Comparison of ENCODE assay signal across 10 cellular contexts in genomic region chrX:24117288-24117687, GRCh38. TPM values are rescaled to one million over a fixed set of nuclear protein-coding genes. Genes with fewer than 3 reads are reported as not detected.
DNase-seq lines count a peak whose midpoint lies in the region; ATAC-seq, FAIRE-seq and TF ChIP-seq lines count a peak whose summit lies in the region.
"Had no signal": no experiment of that assay in that cellular context is flagged by ENCODE, and none has a peak within 500 bp of the region (broad histone marks: within the 10 kb centered on the region; RNA-seq: fewer than 3 reads in every experiment).

No MANE protein-coding gene starts in this region.

- dilution Hi-C loops in keratinocyte (cut with MboI; ENCODE audit: extremely low pct_ligation_motif_present, low sequenced_read_pairs): no loop called here

- H3K27me3 ChIP-seq in brain microvascular endothelial cell (replicated peaks) (no peaks in the 10 kb centered on the region), keratinocyte (ENCODE audit: control insufficient read depth, extremely low read depth, insufficient read depth, low read length) (no peaks in the 10 kb centered on the region)
- no peaks in the 10 kb centered on the region for H3K27me3 ChIP-seq in CD4-positive, alpha-beta T cell (ENCODE audit: control insufficient read depth, insufficient read depth, low read length)

- H3K4me3 Mint-ChIP-seq in T-cell: no peak overlapping the region
- H3K4me3 Mint-ChIP-seq in activated T-cell treated with anti-CD3 and anti-CD28 coated beads, Interleukin-2, amount 50 U/mL, for 24 hours: no peak overlapping the region
- H3K4me3 Mint-ChIP-seq in CD4-positive, alpha-beta T cell: no peak overlapping the region

- no peaks in the 10 kb centered on the region for H3K9me3 Mint-ChIP-seq in T-cell
- H3K9me3 Mint-ChIP-seq in activated T-cell treated with anti-CD3 and anti-CD28 coated beads, Interleukin-2, amount 50 U/mL, for 24 hours: no peaks in the 10 kb centered on the region
- H3K9me3 Mint-ChIP-seq in CD4-positive, alpha-beta T cell: no peaks in the 10 kb centered on the region

- H3K79me2 ChIP-seq in keratinocyte (ENCODE audit: control insufficient read depth, insufficient read depth, low read length): no peaks in the 10 kb centered on the region

- H4K20me1 ChIP-seq in keratinocyte (ENCODE audit: control insufficient read depth, extremely low read depth, insufficient read depth, low read length): no peaks in the 10 kb centered on the region

- H3K9me3 ChIP-seq in keratinocyte (ENCODE audit: control insufficient read depth, low read depth, low read length): no peaks in the 10 kb centered on the region
- no peaks in the 10 kb centered on the region for H3K9me3 ChIP-seq in CD4-positive, alpha-beta T cell (ENCODE audit: control insufficient read depth, low read length)

- H3K27ac ChIP-seq in brain microvascular endothelial cell (no peak overlapping the region), keratinocyte (ENCODE audit: control insufficient read depth, insufficient read depth, low read length) (no peak overlapping the region), substantia nigra (ENCODE audit: low read depth, low read length, poor library complexity, severe bottlenecking) (no peak overlapping the region)
- no peak overlapping the region for H3K27ac ChIP-seq in CD4-positive, alpha-beta T cell (ENCODE audit: low read depth, low read length)

- peak overlapping the region; percentile 75 for H2AFZ ChIP-seq in keratinocyte (ENCODE audit: control insufficient read depth, low read length)

- H3K4me3 ChIP-seq in brain microvascular endothelial cell (ENCODE audit: low read depth, low read length) (no peak overlapping the region), keratinocyte (ENCODE audit: control insufficient read depth in 2 of 3, extremely low read depth in 1 of 3, insufficient read depth in 2 of 3, low read depth in 1 of 3, low read length in 3 of 3) (no peak overlapping the region)

- H3K4me1 Mint-ChIP-seq in T-cell: no peaks in the 10 kb centered on the region
- no peaks in the 10 kb centered on the region for H3K4me1 Mint-ChIP-seq in activated T-cell treated with anti-CD3 and anti-CD28 coated beads, Interleukin-2, amount 50 U/mL, for 24 hours (ENCODE audit: low read depth)
- H3K4me1 Mint-ChIP-seq in CD4-positive, alpha-beta T cell (ENCODE audit: low read depth): no peaks in the 10 kb centered on the region

- H3K27me3 Mint-ChIP-seq in T-cell: no peaks in the 10 kb centered on the region
- H3K27me3 Mint-ChIP-seq in activated T-cell treated with anti-CD3 and anti-CD28 coated beads, Interleukin-2, amount 50 U/mL, for 24 hours: no peaks in the 10 kb centered on the region
- no peaks in the 10 kb centered on the region for H3K27me3 Mint-ChIP-seq in CD4-positive, alpha-beta T cell

- FAIRE-seq in keratinocyte (lab: Jason Lieb, UNC): peak; percentile 44

- POLR2A ChIA-PET in T-cell (lab: Charles Lee): interaction anchor here in 1 of 2 donors (0.6 kb wide), 1 partner anchor 15 kb away, joined by 6 read pairs; no protein-coding TSS in a partner anchor
- POLR2A ChIA-PET in CD4-positive, alpha-beta T cell (lab: Charles Lee): no interaction called here

- no peaks in the 10 kb centered on the region for H3K36me3 Mint-ChIP-seq in T-cell
- no peaks in the 10 kb centered on the region for H3K36me3 Mint-ChIP-seq in activated T-cell treated with anti-CD3 and anti-CD28 coated beads, Interleukin-2, amount 50 U/mL, for 24 hours (ENCODE audit: low read depth)
- no peaks in the 10 kb centered on the region for H3K36me3 Mint-ChIP-seq in CD4-positive, alpha-beta T cell (ENCODE audit: low read depth)

- ATAC-seq in T-cell (replicated peaks in 1 of 4): no peak
- no peak for ATAC-seq in CD4-positive, alpha-beta T cell (ENCODE audit: poor library complexity)

- in situ Hi-C loops in brain microvascular endothelial cell (cut with HindIII; ENCODE audit: low pct_ligation_motif_present, low sequenced_read_pairs): no loop called here

- H3K9me1 ChIP-seq in keratinocyte (ENCODE audit: control insufficient read depth, extremely low read depth, insufficient read depth, low read length): no peaks in the 10 kb centered on the region

- TF ChIP-seq CTCF in brain microvascular endothelial cell (IDR thresholded peaks at IDR 0.05; ENCODE audit: low read depth, low read length, missing control alignments): no peak
- TF ChIP-seq CTCF in keratinocyte (optimal IDR thresholded peaks at IDR 0.05 in 1 of 3, IDR thresholded peaks at IDR 0.05 in 1 of 3, conservative IDR thresholded peaks at IDR 0.05 in 1 of 3; ENCODE audit: extremely low read depth in 1 of 3, insufficient read depth in 2 of 3, low read length in 3 of 3): no peak
- TF ChIP-seq CTCF in CD4-positive, alpha-beta T cell (IDR thresholded peaks at IDR 0.05): no peak

- CTCF ChIA-PET in T-cell (lab: Charles Lee): no interaction called here
- CTCF ChIA-PET in CD4-positive, alpha-beta T cell (lab: Charles Lee): no interaction called here

- H3K36me3 ChIP-seq in brain microvascular endothelial cell (replicated peaks): no peaks in the 10 kb centered on the region
- no peaks in the 10 kb centered on the region for H3K36me3 ChIP-seq in keratinocyte (ENCODE audit: control insufficient read depth in 2 of 2, extremely low read depth in 1 of 2, insufficient read depth in 2 of 2, low read length in 2 of 2)

- DNase-seq in LHCN-M2 (ENCODE audit: low read depth) (peak; percentile 55), brain microvascular endothelial cell (peak; percentile 43), keratinocyte (ENCODE audit: low read depth, low spot score) (no peak), substantia nigra (lab: John Stamatoyannopoulos, UW) (peak in 28 of 49 donors; percentile 0 to 52 (median 6)), T-cell (no peak), NCI-H146 treated with DMSO at 0.1 percent for 48 hours (lab: John Stamatoyannopoulos, UW; ENCODE audit: unreplicated experiment) (no peak)
- no peak for DNase-seq in activated T-cell treated with anti-CD3 and anti-CD28 coated beads, Interleukin-2, amount 50 U/mL, for 24 hours
- no peak for DNase-seq in CD4-positive, alpha-beta T cell
- DNase-seq: activated naive CD4-positive, alpha-beta T cell treated with anti-CD3 and anti-CD28 coated beads, Interleukin-2, amount 50 U/mL, for 16 hours; NCI-H1436 treated with DMSO at 0.1 percent for 48 hours had no signal

- H3K4me1 ChIP-seq in keratinocyte (ENCODE audit: control insufficient read depth, extremely low read depth, insufficient read depth, low read length): no peaks in the 10 kb centered on the region

- intact Hi-C loops in CD4-positive, alpha-beta T cell (cut with DNase I, micrococcal nuclease): no loop called here

- H3K4me2 ChIP-seq in keratinocyte (ENCODE audit: control insufficient read depth, extremely low read depth, insufficient read depth, low read depth, low read length): peak overlapping the region; percentile 18

- H3K9ac ChIP-seq in keratinocyte (ENCODE audit: control insufficient read depth, extremely low read depth, insufficient read depth, low read length): no peak overlapping the region

- H3K27ac Mint-ChIP-seq in T-cell: no peak overlapping the region
- H3K27ac Mint-ChIP-seq in activated T-cell treated with anti-CD3 and anti-CD28 coated beads, Interleukin-2, amount 50 U/mL, for 24 hours: no peak overlapping the region
- H3K27ac Mint-ChIP-seq in CD4-positive, alpha-beta T cell: no peak overlapping the region

RNA-seq across cellular contexts. Expression of gene ZFX, which starts 32.2 kb away (rescaled TPM):
- 22.7 and 23.6 TPM in 2 replicates for total RNA-seq in LHCN-M2 (2014; rRNA removed)
- 5.5 TPM for polyA plus RNA-seq in LHCN-M2 (2012)
- 18.0 to 31.8 TPM (median 24.3 TPM) in 3 replicates for polyA plus RNA-seq in keratinocyte
- polyA plus RNA-seq in keratinocyte (2011; ENCODE audit: low read depth): 28.7 TPM
- polyA plus RNA-seq in keratinocyte (2011; cell fraction: cytosol; rRNA removed): 9.6 and 18.8 TPM in 2 replicates
- polyA plus RNA-seq in keratinocyte (2011; cell fraction: nucleus; rRNA removed): 33.0 and 39.9 TPM in 2 replicates
- 14.8 and 19.0 TPM in 2 replicates for polyA plus RNA-seq in keratinocyte (2012; ENCODE audit: low replicate concordance)
- 17.2 to 122 TPM (median 77.4 TPM) in 3 replicates for polyA minus RNA-seq in keratinocyte
- 27.0 TPM for polyA minus RNA-seq in keratinocyte (2011; cell fraction: cytosol; rRNA and poly(A)+ RNA removed)
- 52.3 and 103 TPM in 2 replicates for polyA minus RNA-seq in keratinocyte (2011; cell fraction: nucleus; rRNA and poly(A)+ RNA removed)
- 10 to 100 TPM; 52.5 to 95.3 (median 66.5) TPM for total RNA-seq in T-cell
- 10 to 100 TPM; 44.2 to 50.1 TPM for total RNA-seq in CD4-positive, alpha-beta T cell

Comparison
In these comparisons a context has a peak if more than half of its experiments do, and no peak if none do; other contexts are left out.
1. DNase-seq: peak in LHCN-M2 (single experiment), brain microvascular endothelial cell (single experiment) and substantia nigra (28 of 49); none in keratinocyte (single experiment), T-cell (0 of 34), activated T-cell treated with anti-CD3 and anti-CD28 coated beads, Interleukin-2, amount 50 U/mL, for 24 hours (single experiment), NCI-H146 treated with DMSO at 0.1 percent for 48 hours (single experiment) and CD4-positive, alpha-beta T cell (0 of 10).